ENCODE assay signal across 8 cellular contexts in genomic region chr5:109414062-109414461, GRCh38. TPM values are rescaled to one million over a fixed set of nuclear protein-coding genes. Genes with fewer than 3 reads are reported as not detected.
DNase-seq lines count a peak whose midpoint lies in the region; ATAC-seq and TF ChIP-seq lines count a peak whose summit lies in the region.
"Not testable (repeated sequence)": the region's sequence is repeated elsewhere in the genome, so short reads cannot be mapped to it uniquely, and the experiment has no call there.

No MANE protein-coding gene starts in this region.

- ATAC-seq in activated CD4-positive, alpha-beta T cell treated with anti-CD3 and anti-CD28 coated beads for 36 hours; stimulated activated memory B cell treated with anti-CD40 and anti-IgM and Interleukin-4, amounts not matched to agents 10 μg/mL and 1 μg/mL and 100 μg/mL, for 72 hours: not testable (repeated sequence)

- H4K91ac ChIP-seq in mesenchymal stem cell (ENCODE audit: low read length), result not testable (repeated sequence)

- intact Hi-C loops in activated CD4-positive, alpha-beta T cell treated with anti-CD3 and anti-CD28 coated beads for 36 hours (cut with DNase I, micrococcal nuclease), result loop anchor here (5.0 to 10.0 kb wide), 2 partner anchors 687 to 1821 kb away; no protein-coding TSS in a partner anchor

- not testable (repeated sequence) for H3K9me3 Mint-ChIP-seq in activated CD4-positive, alpha-beta T cell treated with anti-CD3 and anti-CD28 coated beads for 36 hours (ENCODE audit: low read depth); osteocyte (ENCODE audit: unreplicated experiment); stimulated activated memory B cell treated with anti-CD40 and anti-IgM and Interleukin-4, amounts not matched to agents 10 μg/mL and 1 μg/mL and 100 μg/mL, for 72 hours
- peaks cover 10 to 35% (median 20%) of the 10 kb centered on the region in 5 experiments for H3K9me3 Mint-ChIP-seq in brain

- not testable (repeated sequence) for H3K4me3 Mint-ChIP-seq in activated CD4-positive, alpha-beta T cell treated with anti-CD3 and anti-CD28 coated beads for 36 hours; osteocyte (ENCODE audit: unreplicated experiment); stimulated activated memory B cell treated with anti-CD40 and anti-IgM and Interleukin-4, amounts not matched to agents 10 μg/mL and 1 μg/mL and 100 μg/mL, for 72 hours
- peak overlapping the region in 2 of 5 experiments; percentile 13 to 31 for H3K4me3 Mint-ChIP-seq in brain

- not testable (repeated sequence) for H2BK120ac ChIP-seq in mesenchymal stem cell (ENCODE audit: low read depth, low read length)

- H3K4me3 ChIP-seq in BLaER1; fibroblast of mammary gland (ENCODE audit: control insufficient read depth, low read depth, low read length); mesenchymal stem cell (ENCODE audit: insufficient read depth in 1 of 2, low read depth in 1 of 2, low read length in 2 of 2): not testable (repeated sequence)

- H4K8ac ChIP-seq in mesenchymal stem cell (ENCODE audit: low read length), result not testable (repeated sequence)

- H3K36me3 Mint-ChIP-seq in activated CD4-positive, alpha-beta T cell treated with anti-CD3 and anti-CD28 coated beads for 36 hours (ENCODE audit: low read depth); osteocyte (ENCODE audit: unreplicated experiment): not testable (repeated sequence)
- H3K36me3 Mint-ChIP-seq in brain, result peaks cover 16% of the 10 kb centered on the region
- peaks cover 10% of the 10 kb centered on the region for H3K36me3 Mint-ChIP-seq in stimulated activated memory B cell treated with anti-CD40 and anti-IgM and Interleukin-4, amounts not matched to agents 10 μg/mL and 1 μg/mL and 100 μg/mL, for 72 hours

- H3K4ac ChIP-seq in mesenchymal stem cell (ENCODE audit: low read depth in 1 of 2, low read length in 2 of 2), result not testable (repeated sequence)

- not testable (repeated sequence) for H3K36me3 ChIP-seq in BLaER1; mesenchymal stem cell (ENCODE audit: control insufficient read depth in 1 of 2, insufficient read depth in 2 of 2, low read depth in 1 of 2, low read length in 2 of 2)

- not testable (repeated sequence) for H3K27me3 Mint-ChIP-seq in activated CD4-positive, alpha-beta T cell treated with anti-CD3 and anti-CD28 coated beads for 36 hours; osteocyte (ENCODE audit: unreplicated experiment); stimulated activated memory B cell treated with anti-CD40 and anti-IgM and Interleukin-4, amounts not matched to agents 10 μg/mL and 1 μg/mL and 100 μg/mL, for 72 hours
- H3K27me3 Mint-ChIP-seq in brain, result peaks cover 12% of the 10 kb centered on the region

- H2BK5ac ChIP-seq in mesenchymal stem cell (ENCODE audit: low read depth, low read length, poor library complexity, severe bottlenecking), result not testable (repeated sequence)

- H2BK15ac ChIP-seq in mesenchymal stem cell (ENCODE audit: low read depth, poor library complexity, severe bottlenecking), result not testable (repeated sequence)

- peaks cover 26% of the 10 kb centered on the region for H3K9me3 ChIP-seq in BLaER1
- not testable (repeated sequence) for H3K9me3 ChIP-seq in mesenchymal stem cell (ENCODE audit: control insufficient read depth, low read length)

- peak overlapping the region; percentile 15 for H3K27ac Mint-ChIP-seq in activated CD4-positive, alpha-beta T cell treated with anti-CD3 and anti-CD28 coated beads for 36 hours
- H3K27ac Mint-ChIP-seq in brain, result peak overlapping the region; percentile 39 to 98 (median 91)
- peak overlapping the region; percentile 81 for H3K27ac Mint-ChIP-seq in osteocyte (ENCODE audit: unreplicated experiment)
- peak overlapping the region; percentile 4 for H3K27ac Mint-ChIP-seq in stimulated activated memory B cell treated with anti-CD40 and anti-IgM and Interleukin-4, amounts not matched to agents 10 μg/mL and 1 μg/mL and 100 μg/mL, for 72 hours

- POLR2A ChIA-PET in activated CD4-positive, alpha-beta T cell treated with anti-CD3 and anti-CD28 coated beads for 36 hours (lab: Charles Lee), result not testable (repeated sequence)

- H2AK5ac ChIP-seq in mesenchymal stem cell (ENCODE audit: low read length, severe bottlenecking), result not testable (repeated sequence)

- not testable (repeated sequence) for H3K27me3 ChIP-seq in BLaER1; mesenchymal stem cell (ENCODE audit: control insufficient read depth in 1 of 2, insufficient read depth in 1 of 2, low read length in 2 of 2)

- H2BK12ac ChIP-seq in mesenchymal stem cell (ENCODE audit: low read length in 2 of 2), result not testable (repeated sequence)

- H3K4me1 ChIP-seq in BLaER1, result peaks cover 30% of the 10 kb centered on the region
- not testable (repeated sequence) for H3K4me1 ChIP-seq in mesenchymal stem cell (ENCODE audit: control insufficient read depth, insufficient read depth, low read depth, low read length)

- H3K18ac ChIP-seq in mesenchymal stem cell (ENCODE audit: low read depth in 1 of 2, low read length in 2 of 2), result not testable (repeated sequence)

- not testable (repeated sequence) for H4K20me1 ChIP-seq in BLaER1

- CTCF ChIA-PET in activated CD4-positive, alpha-beta T cell treated with anti-CD3 and anti-CD28 coated beads for 36 hours (lab: Charles Lee), result interaction anchor here (1.1 kb wide), 1 partner anchor 10 kb away, joined by 3 read pairs; no protein-coding TSS in a partner anchor

- DNase-seq in HT1080 (ENCODE audit: low read depth) (peak; percentile 25), fibroblast of mammary gland (ENCODE audit: low read depth) (peak; percentile 36)
- not testable (repeated sequence) for DNase-seq in activated CD4-positive, alpha-beta T cell treated with anti-CD3 and anti-CD28 coated beads for 36 hours; mesenchymal stem cell; osteocyte (ENCODE audit: extremely low spot score, unreplicated experiment)

- H3K4me1 Mint-ChIP-seq in activated CD4-positive, alpha-beta T cell treated with anti-CD3 and anti-CD28 coated beads for 36 hours, result peaks cover 15% of the 10 kb centered on the region
- peaks cover 40% of the 10 kb centered on the region for H3K4me1 Mint-ChIP-seq in brain
- peaks cover 29% of the 10 kb centered on the region for H3K4me1 Mint-ChIP-seq in osteocyte (ENCODE audit: unreplicated experiment)
- not testable (repeated sequence) for H3K4me1 Mint-ChIP-seq in stimulated activated memory B cell treated with anti-CD40 and anti-IgM and Interleukin-4, amounts not matched to agents 10 μg/mL and 1 μg/mL and 100 μg/mL, for 72 hours

- not testable (repeated sequence) for H3K27ac ChIP-seq in BLaER1; mesenchymal stem cell (ENCODE audit: low read length, poor library complexity, severe bottlenecking)

- H3K4me2 ChIP-seq in BLaER1, result peak overlapping the region; percentile 90; the same call in 1 of the 2 replicates
- not testable (repeated sequence) for H3K4me2 ChIP-seq in mesenchymal stem cell (ENCODE audit: low read length, poor library complexity, severe bottlenecking)

- not testable (repeated sequence) for H3K14ac ChIP-seq in mesenchymal stem cell (ENCODE audit: low read length in 2 of 2)

- not testable (repeated sequence) for H2AFZ ChIP-seq in mesenchymal stem cell (ENCODE audit: low read depth, low read length)

- not testable (repeated sequence) for H3K79me1 ChIP-seq in mesenchymal stem cell (replicated peaks; ENCODE audit: low read length, poor library complexity, severe bottlenecking)

- H3K9ac ChIP-seq in BLaER1, result not testable (repeated sequence)
- H3K9ac ChIP-seq in mesenchymal stem cell (ENCODE audit: low read length), result peak overlapping the region; percentile 98

- TF ChIP-seq CTCF in brain (conservative IDR thresholded peaks at IDR 0.05); fibroblast of mammary gland (conservative IDR thresholded peaks at IDR 0.05; ENCODE audit: control insufficient read depth, insufficient read depth, low read depth, low read length); osteocyte (IDR thresholded peaks at IDR 0.05): not testable (repeated sequence)

- not testable (repeated sequence) for H3K23ac ChIP-seq in mesenchymal stem cell (ENCODE audit: low read length in 2 of 2)

- WGBS in mesenchymal stem cell, result 88% methylated on average over 1 of the region's 2 CpGs

RNA-seq across cellular contexts. Expression of gene PJA2, which starts 4.3 kb away (rescaled TPM):
- 21.7 and 26.2 TPM in 2 replicates for total RNA-seq in HT1080 (2014; rRNA removed; shearing (Covaris generic))
- 42.8 and 58.1 TPM in 2 replicates for polyA plus RNA-seq in HT1080 (2015; cell fraction: cytosol; rRNA removed)
- polyA plus RNA-seq in HT1080 (2015; cell fraction: nucleus; rRNA removed), result 87.6 and 92.3 TPM in 2 replicates
- total RNA-seq in activated CD4-positive, alpha-beta T cell treated with anti-CD3 and anti-CD28 coated beads for 36 hours, result 10 to 100 TPM; 51.8 to 56.4 TPM
- polyA plus RNA-seq in brain (ENCODE audit: insufficient read depth, low read depth, low replicate concordance), result 51.2 TPM
- polyA plus RNA-seq in mesenchymal stem cell (2013, experiment 1 of 2), result 54.5 TPM
- polyA plus RNA-seq in mesenchymal stem cell (2013, experiment 2 of 2), result 55.2 TPM
- 102 and 104 TPM in 2 replicates for total RNA-seq in osteocyte

Comparison
In these comparisons a context has a peak if more than half of its experiments do, and no peak if none do; other contexts are left out.
1. H3K27ac Mint-ChIP-seq: peak in every context shown above with its lines; median percentile 91 in brain; 81 in osteocyte; 15 in activated CD4-positive, alpha-beta T cell treated with anti-CD3 and anti-CD28 coated beads for 36 hours; 4 in stimulated activated memory B cell treated with anti-CD40 and anti-IgM and Interleukin-4, amounts not matched to agents 10 μg/mL and 1 μg/mL and 100 μg/mL, for 72 hours.